ENCODE assay signal across 8 cellular contexts in the genomic region with DNA sequence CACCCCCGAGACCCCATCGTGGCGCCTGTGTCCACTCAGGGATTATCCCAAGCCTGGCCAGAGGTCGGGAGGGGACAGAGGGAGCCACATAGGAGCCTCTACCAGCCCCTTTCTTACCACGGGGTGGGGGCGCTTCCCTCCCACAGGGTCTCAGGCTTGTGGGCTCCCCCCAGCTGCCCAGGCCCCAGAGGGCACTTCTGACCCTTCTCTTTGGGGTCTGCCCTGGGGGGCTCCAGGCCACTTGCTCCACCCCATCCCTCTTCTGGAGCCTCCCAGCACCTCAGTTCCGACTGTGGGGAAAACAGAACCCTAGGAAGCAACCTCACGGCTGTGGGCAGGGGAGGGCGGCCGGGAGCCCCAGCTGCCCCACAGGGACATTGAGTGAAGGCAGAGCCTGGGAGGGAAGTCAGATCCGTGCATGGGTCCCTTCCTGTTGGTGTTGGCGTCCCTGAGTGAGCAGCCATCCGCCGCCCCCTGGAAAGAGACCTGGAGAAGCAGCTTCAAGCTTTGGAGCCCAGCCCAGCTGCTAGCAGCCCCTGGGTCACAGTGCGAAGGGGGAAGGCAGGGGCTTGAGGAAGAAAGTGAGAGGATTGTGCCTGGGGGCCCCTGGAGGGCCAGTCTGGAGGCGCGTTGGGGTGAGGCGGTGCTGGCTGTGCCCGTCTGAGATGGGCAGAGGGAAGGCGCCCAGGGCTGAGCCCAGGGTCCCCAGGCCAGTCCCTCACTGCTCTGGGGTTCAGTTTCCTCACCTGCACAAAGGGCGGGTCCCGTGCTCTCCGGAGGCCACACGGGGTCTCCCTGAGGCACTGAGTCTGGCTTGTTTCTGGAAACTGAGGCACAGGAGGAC. TPM values are rescaled to one million over a fixed set of nuclear protein-coding genes. Genes with fewer than 3 reads are reported as not detected.
DNase-seq lines count a peak whose midpoint lies in the region; ATAC-seq and TF ChIP-seq lines count a peak whose summit lies in the region.
"Had no signal": no experiment of that assay in that cellular context is flagged by ENCODE, and none has a peak within 500 bp of the region (broad histone marks: within the 10 kb centered on the region; RNA-seq: fewer than 3 reads in every experiment).

No MANE protein-coding gene starts in this region.

- no peak for DNase-seq in OCI-LY7 (ENCODE audit: low spot score)
- DNase-seq in esophagus squamous epithelium (lab: John Stamatoyannopoulos, UW), result no peak

- intact Hi-C loops in OCI-LY7 (cut with micrococcal nuclease; ENCODE audit: unreplicated experiment) (loop anchor here (1.0 to 2.0 kb wide), 2 partner anchors 49 to 164 kb away; no protein-coding TSS in a partner anchor), esophagus squamous epithelium (cut with DNase I) (no loop called here)

- no peaks in the 10 kb centered on the region for H4K20me1 ChIP-seq in OCI-LY7 (ENCODE audit: insufficient read depth, low read length)

- 0 out of 2 replicates have a peak, but pooled peaks cover 4% of the 10 kb centered on the region for H3K79me2 ChIP-seq in OCI-LY7 (ENCODE audit: insufficient read depth, low read depth, low read length)

- H3K4me3 ChIP-seq in HEK293 (ENCODE audit: low read depth, low read length) (no peak overlapping the region), OCI-LY7 (ENCODE audit: low read depth, low read length, poor library complexity, severe bottlenecking) (no peak overlapping the region), esophagus squamous epithelium (peak overlapping the region; percentile 19 to 61 (median 27)), skin epidermis (peak overlapping the region; percentile 9 to 39 (median 28))

- H3K4me1 ChIP-seq in HEK293 (ENCODE audit: control insufficient read depth, insufficient read depth, low read length) (no peaks in the 10 kb centered on the region), OCI-LY7 (ENCODE audit: insufficient read depth, low read length, poor library complexity, severe bottlenecking) (peaks cover 44% of the 10 kb centered on the region), esophagus squamous epithelium (peaks cover 46 to 77% (median 54%) of the 10 kb centered on the region in 3 donors)

- TF ChIP-seq POLR2A in esophagus squamous epithelium (IDR thresholded peaks at IDR 0.05), result no peak

- no peaks in the 10 kb centered on the region for H3K9me3 ChIP-seq in HEK293 (ENCODE audit: control insufficient read depth, insufficient read depth, low read depth, low read length)
- H3K9me3 ChIP-seq in OCI-LY7 (ENCODE audit: low read length), result no peaks in the 10 kb centered on the region
- no peaks in the 10 kb centered on the region for H3K9me3 ChIP-seq in esophagus squamous epithelium

- H3K4me2 ChIP-seq in OCI-LY7 (ENCODE audit: low read length), result 0 out of 2 replicates have a peak overlapping the region, but pooled peaks have one; percentile 7

- H3K36me3 ChIP-seq in HEK293 (ENCODE audit: control insufficient read depth in 2 of 2, insufficient read depth in 1 of 2, low read length in 2 of 2) (no peaks in the 10 kb centered on the region), OCI-LY7 (ENCODE audit: insufficient read depth, low read length) (peaks cover 6% of the 10 kb centered on the region; the same call in 1 of the 2 replicates), esophagus squamous epithelium (peaks cover 0 to 1% (median 0%) of the 10 kb centered on the region in 3 donors)

- no peaks in the 10 kb centered on the region for H3K27me3 ChIP-seq in esophagus squamous epithelium

- WGBS in esophagus squamous epithelium, 2 donors, result 30 to 50% methylated on average over 2 to 9 of the region's 24 CpGs

- H3K27ac ChIP-seq in HEK293 (ENCODE audit: extremely low read depth, low read depth, low read length), result no peak overlapping the region
- no peak overlapping the region for H3K27ac ChIP-seq in OCI-LY7 (ENCODE audit: low read depth, low read length, poor library complexity, severe bottlenecking)
- H3K27ac ChIP-seq in esophagus squamous epithelium, result peak overlapping the region; percentile 77 to 85 (median 80)
- peak overlapping the region in 20 of 21 experiments; percentile 2 to 84 (median 76) for H3K27ac ChIP-seq in skin epidermis
- H3K27ac ChIP-seq: SK-N-MC had no signal

- POLR2A ChIA-PET in HEK293 (lab: Yijun Ruan, JAX), result interaction anchor here (1.4 kb wide), 2 partner anchors 11 to 164 kb away, joined by 3 read pairs; no protein-coding TSS in a partner anchor
- POLR2A ChIA-PET in OCI-LY7 (lab: Charles Lee), result no interaction called here

- TF ChIP-seq CTCF in HEK293 (tag by site-specific recombination; IDR thresholded peaks at IDR 0.05), result no peak
- TF ChIP-seq CTCF in OCI-LY7 (conservative IDR thresholded peaks at IDR 0.05; ENCODE audit: low read length), result no peak
- TF ChIP-seq CTCF in esophagus squamous epithelium (IDR thresholded peaks at IDR 0.05), result no peak

- ATAC-seq in GM21723 (IDR thresholded peaks at IDR 0.05; ENCODE audit: unreplicated experiment), result no peak
- no peak for ATAC-seq in HG03139 (IDR thresholded peaks at IDR 0.05; ENCODE audit: unreplicated experiment)
- ATAC-seq in HG03175 (IDR thresholded peaks at IDR 0.05; ENCODE audit: unreplicated experiment), result no peak

- no peak overlapping the region for H2AFZ ChIP-seq in OCI-LY7 (ENCODE audit: low read length)

- BruUV-seq in OCI-LY7 (replicated peaks; lab: Mats Ljungman, UMichigan), result no TSS peak

- CTCF ChIA-PET in HEK293 (lab: Yijun Ruan, JAX) (interaction anchor here (0.6 to 2.8 kb wide), 32 partner anchors 8 to 662 kb away, joined by 3 to 39 read pairs (median 4); a partner anchor contains a TSS), OCI-LY7 (lab: Charles Lee; ENCODE audit: unreplicated experiment) (interaction anchor here (0.6 kb wide), 1 partner anchor 22 kb away, joined by 3 read pairs; a partner anchor contains a TSS)

- H3K9me2 ChIP-seq in OCI-LY7 (ENCODE audit: insufficient read depth, low read length), result no peaks in the 10 kb centered on the region

TF ChIP-seq in HEK293, 187 proteins besides CTCF, POLR2A, EP300 and RAD21 (continues in another document):
- TF ChIP-seq, protein P1, sequence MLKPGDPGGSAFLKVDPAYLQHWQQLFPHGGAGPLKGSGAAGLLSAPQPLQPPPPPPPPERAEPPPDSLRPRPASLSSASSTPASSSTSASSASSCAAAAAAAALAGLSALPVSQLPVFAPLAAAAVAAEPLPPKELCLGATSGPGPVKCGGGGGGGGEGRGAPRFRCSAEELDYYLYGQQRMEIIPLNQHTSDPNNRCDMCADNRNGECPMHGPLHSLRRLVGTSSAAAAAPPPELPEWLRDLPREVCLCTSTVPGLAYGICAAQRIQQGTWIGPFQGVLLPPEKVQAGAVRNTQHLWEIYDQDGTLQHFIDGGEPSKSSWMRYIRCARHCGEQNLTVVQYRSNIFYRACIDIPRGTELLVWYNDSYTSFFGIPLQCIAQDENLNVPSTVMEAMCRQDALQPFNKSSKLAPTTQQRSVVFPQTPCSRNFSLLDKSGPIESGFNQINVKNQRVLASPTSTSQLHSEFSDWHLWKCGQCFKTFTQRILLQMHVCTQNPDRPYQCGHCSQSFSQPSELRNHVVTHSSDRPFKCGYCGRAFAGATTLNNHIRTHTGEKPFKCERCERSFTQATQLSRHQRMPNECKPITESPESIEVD (tag by site-specific recombination; IDR thresholded peaks at IDR 0.05), result no peak
- no peak for TF ChIP-seq ZNF560 (tag by site-specific recombination; IDR thresholded peaks at IDR 0.05; ENCODE audit: borderline replicate concordance)
- TF ChIP-seq, protein P2, sequence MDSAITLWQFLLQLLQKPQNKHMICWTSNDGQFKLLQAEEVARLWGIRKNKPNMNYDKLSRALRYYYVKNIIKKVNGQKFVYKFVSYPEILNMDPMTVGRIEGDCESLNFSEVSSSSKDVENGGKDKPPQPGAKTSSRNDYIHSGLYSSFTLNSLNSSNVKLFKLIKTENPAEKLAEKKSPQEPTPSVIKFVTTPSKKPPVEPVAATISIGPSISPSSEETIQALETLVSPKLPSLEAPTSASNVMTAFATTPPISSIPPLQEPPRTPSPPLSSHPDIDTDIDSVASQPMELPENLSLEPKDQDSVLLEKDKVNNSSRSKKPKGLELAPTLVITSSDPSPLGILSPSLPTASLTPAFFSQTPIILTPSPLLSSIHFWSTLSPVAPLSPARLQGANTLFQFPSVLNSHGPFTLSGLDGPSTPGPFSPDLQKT (IDR thresholded peaks at IDR 0.05; ENCODE audit: borderline replicate concordance, low read depth, low read length), result no peak
- no peak for TF ChIP-seq ZSCAN30 (tag by site-specific recombination; IDR thresholded peaks at IDR 0.05)
- peak; percentile 22; the same call in 1 of the 2 replicates for TF ChIP-seq ZIC2 (tag by site-specific recombination; IDR thresholded peaks at IDR 0.05)
- no peak for TF ChIP-seq ZNF354C (tag by site-specific recombination; IDR thresholded peaks at IDR 0.05; ENCODE audit: borderline replicate concordance, low read depth)
- TF ChIP-seq ZNF19 (tag by site-specific recombination; IDR thresholded peaks at IDR 0.05; ENCODE audit: low read depth), result no peak
- TF ChIP-seq, protein P3, sequence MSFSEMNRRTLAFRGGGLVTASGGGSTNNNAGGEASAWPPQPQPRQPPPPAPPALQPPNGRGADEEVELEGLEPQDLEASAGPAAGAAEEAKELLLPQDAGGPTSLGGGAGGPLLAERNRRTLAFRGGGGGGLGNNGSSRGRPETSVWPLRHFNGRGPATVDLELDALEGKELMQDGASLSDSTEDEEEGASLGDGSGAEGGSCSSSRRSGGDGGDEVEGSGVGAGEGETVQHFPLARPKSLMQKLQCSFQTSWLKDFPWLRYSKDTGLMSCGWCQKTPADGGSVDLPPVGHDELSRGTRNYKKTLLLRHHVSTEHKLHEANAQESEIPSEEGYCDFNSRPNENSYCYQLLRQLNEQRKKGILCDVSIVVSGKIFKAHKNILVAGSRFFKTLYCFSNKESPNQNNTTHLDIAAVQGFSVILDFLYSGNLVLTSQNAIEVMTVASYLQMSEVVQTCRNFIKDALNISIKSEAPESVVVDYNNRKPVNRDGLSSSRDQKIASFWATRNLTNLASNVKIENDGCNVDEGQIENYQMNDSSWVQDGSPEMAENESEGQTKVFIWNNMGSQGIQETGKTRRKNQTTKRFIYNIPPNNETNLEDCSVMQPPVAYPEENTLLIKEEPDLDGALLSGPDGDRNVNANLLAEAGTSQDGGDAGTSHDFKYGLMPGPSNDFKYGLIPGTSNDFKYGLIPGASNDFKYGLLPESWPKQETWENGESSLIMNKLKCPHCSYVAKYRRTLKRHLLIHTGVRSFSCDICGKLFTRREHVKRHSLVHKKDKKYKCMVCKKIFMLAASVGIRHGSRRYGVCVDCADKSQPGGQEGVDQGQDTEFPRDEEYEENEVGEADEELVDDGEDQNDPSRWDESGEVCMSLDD (tag by site-specific recombination; IDR thresholded peaks at IDR 0.05), result 0 out of 2 replicates have a peak, but pooled peaks have one; percentile 1
- TF ChIP-seq ZNF558 (tag by site-specific recombination; IDR thresholded peaks at IDR 0.05), result no peak

RNA-seq across cellular contexts. Expression of a gene that starts 22.1 kb away (rescaled TPM):
- total RNA-seq in OCI-LY7 (2014; rRNA removed; shearing (Covaris generic)), result 45.2 and 50.3 TPM in 2 replicates
- 46.1 and 55.0 TPM in 2 replicates for total RNA-seq in OCI-LY7 (2022)
- total RNA-seq in esophagus squamous epithelium, result 10 to 100 TPM; 22.5 to 37.2 (median 30.4) TPM

RNA-seq across cellular contexts. Expression of a gene that starts 35.4 kb away (rescaled TPM):
- total RNA-seq in OCI-LY7 (2014; rRNA removed; shearing (Covaris generic)), result 12.5 and 15.6 TPM in 2 replicates
- total RNA-seq in OCI-LY7 (2022) (26.7 and 33.3 TPM in 2 replicates), esophagus squamous epithelium (100 to 1,000 TPM; 375 to 700 (median 481) TPM)

RNA-seq across cellular contexts. Expression of a gene that starts 53.5 kb away (rescaled TPM):
- 9.2 and 10.3 TPM in 2 replicates for total RNA-seq in OCI-LY7 (2014; rRNA removed; shearing (Covaris generic))
- total RNA-seq in OCI-LY7 (2022) (27.0 and 33.4 TPM in 2 replicates), esophagus squamous epithelium (10 to 100 TPM; 31.7 to 35.7 (median 33.0) TPM)

Comparison
In these comparisons a context has a peak if more than half of its experiments do, and no peak if none do; other contexts are left out.
1. H3K27ac ChIP-seq: peak in esophagus squamous epithelium (4 of 4) and skin epidermis (20 of 21); none in HEK293 (single experiment) and OCI-LY7 (single experiment).
2. H3K4me3 ChIP-seq: peak in esophagus squamous epithelium (4 of 4) and skin epidermis (7 of 7); none in HEK293 (single experiment) and OCI-LY7 (single experiment).
3. RNA of a gene that starts 35.4 kb away (total RNA-seq): 375 to 700 TPM in esophagus squamous epithelium; 12.5 to 33.3 TPM in OCI-LY7; every median in the first group is over 10 times any median in the second.